20 cellular contexts compared by ENCODE assay signal in the genomic region with DNA sequence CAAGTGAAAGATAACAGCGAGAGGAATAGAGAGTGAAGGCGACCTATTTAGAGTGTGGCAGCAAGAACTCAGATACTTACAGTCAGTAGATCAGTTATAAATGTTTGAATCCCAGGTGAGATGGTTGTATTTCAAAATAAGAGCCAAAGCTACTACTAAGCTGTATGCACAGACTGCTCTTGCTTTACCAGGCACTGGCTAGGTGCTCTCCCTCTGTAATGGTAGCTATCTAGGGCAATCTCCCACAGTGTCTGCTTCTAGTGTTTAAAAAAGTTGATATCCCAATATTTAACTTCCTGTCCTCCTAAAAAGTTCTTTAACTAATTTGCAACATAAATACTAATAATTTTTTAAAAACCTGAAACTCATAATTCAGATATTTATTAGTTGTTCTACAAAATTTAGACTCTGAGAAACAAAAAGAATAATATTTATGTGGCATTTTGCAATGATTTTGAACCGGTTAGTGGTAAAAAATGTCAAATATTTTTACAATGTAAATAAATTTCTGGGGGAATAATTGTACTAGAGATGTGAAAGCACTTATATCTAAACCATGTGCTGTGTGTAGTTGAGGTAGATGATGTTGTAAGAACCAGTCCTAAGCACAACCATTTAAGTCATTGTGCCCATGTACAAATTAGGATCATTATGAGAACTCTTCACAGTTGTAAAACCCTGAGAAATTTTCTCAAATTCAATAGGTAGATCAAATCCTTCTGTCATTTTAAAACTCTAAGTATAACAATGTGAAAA.
"Had no signal": no experiment of that assay in that cellular context is flagged by ENCODE, and none has a peak within 500 bp of the region (broad histone marks: within the 10 kb centered on the region; RNA-seq: fewer than 3 reads in every experiment).

No MANE protein-coding gene starts in this region.

- H3K9me3 ChIP-seq: psoas muscle, right lobe of liver, suprapubic skin, thyroid gland had no signal

- DNase-seq: effector CD4-positive, alpha-beta T cell; endodermal cell; erythroblast; left colon; left ventricle myocardium superior; mesenchymal stem cell; naive B cell; psoas muscle; retina; right lobe of liver; stimulated activated CD4-positive, alpha-beta T cell treated with anti-CD3 and anti-CD28 coated beads, Interleukin-4, amount 100 ng/mL, for 1 hour; stimulated activated CD8-positive, alpha-beta memory T cell treated with anti-CD3 and anti-CD28 coated beads, Interleukin-4, amount 100 ng/mL, for 48 hours; stimulated activated naive CD8-positive, alpha-beta T cell treated with anti-CD3 and anti-CD28 coated beads, Interleukin-15, Interleukin-2, amounts not matched to agents 100 U/mL and 50 U/mL, for 24 hours; thyroid gland had no signal

- H3K4me3 ChIP-seq: coronary artery, lung, psoas muscle, right lobe of liver, suprapubic skin, thyroid gland had no signal

- H3K36me3 Mint-ChIP-seq: naive B cell; stimulated activated effector memory CD8-positive, alpha-beta T cell treated with anti-CD3 and anti-CD28 coated beads, Interleukin-12 subunit alpha, Interleukin-12 subunit beta, amount 100 ng/mL, for 72 hours; type B pancreatic cell had no signal

- H3K36me3 ChIP-seq: right lobe of liver, suprapubic skin, thyroid gland had no signal

- H3K4me1 ChIP-seq: psoas muscle, right lobe of liver, suprapubic skin, thyroid gland had no signal

- H3K27ac Mint-ChIP-seq: endodermal cell; naive B cell; nephron; stimulated activated effector memory CD8-positive, alpha-beta T cell treated with anti-CD3 and anti-CD28 coated beads, Interleukin-12 subunit alpha, Interleukin-12 subunit beta, amount 100 ng/mL, for 72 hours; type B pancreatic cell had no signal

- H3K27ac ChIP-seq: coronary artery, psoas muscle, right lobe of liver, suprapubic skin, thyroid gland had no signal

- H3K9me3 Mint-ChIP-seq: endodermal cell had no signal

- H3K4me3 Mint-ChIP-seq: endodermal cell; naive B cell; nephron; stimulated activated effector memory CD8-positive, alpha-beta T cell treated with anti-CD3 and anti-CD28 coated beads, Interleukin-12 subunit alpha, Interleukin-12 subunit beta, amount 100 ng/mL, for 72 hours; type B pancreatic cell had no signal

- ATAC-seq: left colon; left ventricle myocardium superior; psoas muscle; right lobe of liver; stimulated activated effector memory CD8-positive, alpha-beta T cell treated with anti-CD3 and anti-CD28 coated beads, Interleukin-12 subunit alpha, Interleukin-12 subunit beta, amount 100 ng/mL, for 72 hours; stimulated activated naive CD8-positive, alpha-beta T cell treated with anti-CD3 and anti-CD28 coated beads, Interleukin-15, Interleukin-2, amounts not matched to agents 100 U/mL and 50 U/mL, for 24 hours had no signal

- H3K27me3 ChIP-seq: right lobe of liver, suprapubic skin, thyroid gland had no signal

- H3K27me3 Mint-ChIP-seq: naive B cell, type B pancreatic cell had no signal

- H3K4me1 Mint-ChIP-seq: endodermal cell; naive B cell; nephron; stimulated activated effector memory CD8-positive, alpha-beta T cell treated with anti-CD3 and anti-CD28 coated beads, Interleukin-12 subunit alpha, Interleukin-12 subunit beta, amount 100 ng/mL, for 72 hours had no signal
